In genomic region chr5:69527128-69527745, GRCh38 we compare ENCODE assay signal across 14 cellular contexts.
"Had no signal": no experiment of that assay in that cellular context is flagged by ENCODE, and none has a peak within 500 bp of the region (broad histone marks: within the 10 kb centered on the region; RNA-seq: fewer than 3 reads in every experiment).

No MANE protein-coding gene starts in this region.

- DNase-seq: activated CD4-positive, alpha-beta T cell treated with anti-CD3 and anti-CD28 coated beads for 48 hours; activated CD8-positive, alpha-beta memory T cell treated with anti-CD3 and anti-CD28 coated beads, Interleukin-2, amount 50 U/mL, for 48 hours; activated CD8-positive, alpha-beta T cell treated with anti-CD3 and anti-CD28 coated beads, Interleukin-2, amount 10 ng/mL, durations not matched to agents 7 days and 5 days; activated naive CD4-positive, alpha-beta T cell; central memory CD4-positive, alpha-beta T cell; cortex of kidney; effector CD8-positive, alpha-beta T cell; sigmoid colon; stimulated activated CD4-positive, alpha-beta T cell treated with anti-CD3 and anti-CD28 coated beads, Interleukin-2, amount 100 ng/mL, for 48 hours; stimulated activated naive CD4-positive, alpha-beta T cell treated with Interleukin-2 at 50 U/mL for 16 hours; T-cell had no signal

- H3K36me3 Mint-ChIP-seq: natural killer cell treated with Interleukin-12 subunit alpha and Interleukin-12 subunit beta and Interleukin-15 and Interleukin-18, amount 100 ng/mL, for 72 hours; T-cell had no signal

- ATAC-seq: activated CD8-positive, alpha-beta T cell treated with anti-CD3 and anti-CD28 coated beads, Interleukin-2, amount 10 ng/mL, durations not matched to agents 7 days and 5 days; natural killer cell treated with Interleukin-12 subunit alpha and Interleukin-12 subunit beta and Interleukin-15 and Interleukin-18, amount 100 ng/mL, for 72 hours; T-cell had no signal

- H3K4me3 ChIP-seq: sigmoid colon, suprapubic skin had no signal

- H3K9me3 Mint-ChIP-seq: activated T-helper 1 cell treated with anti-CD3 and anti-CD28 coated beads, Interleukin-12 subunit alpha, Interleukin-12 subunit beta, Interleukin-2, Interleukin-4 antibody, amounts not matched to agents 30 ng/mL and 10 ng/mL and 1 ng/mL, durations not matched to agents 14 hours and 24 hours and 36 hours; natural killer cell treated with Interleukin-12 subunit alpha and Interleukin-12 subunit beta and Interleukin-15 and Interleukin-18, amount 100 ng/mL, for 72 hours; T-cell had no signal

- H3K36me3 ChIP-seq: sigmoid colon, suprapubic skin had no signal

- H3K9me3 ChIP-seq: sigmoid colon, suprapubic skin had no signal

- H3K4me3 Mint-ChIP-seq: activated CD8-positive, alpha-beta T cell treated with anti-CD3 and anti-CD28 coated beads, Interleukin-2, amount 10 ng/mL, durations not matched to agents 7 days and 5 days; activated T-helper 1 cell treated with anti-CD3 and anti-CD28 coated beads, Interleukin-12 subunit alpha, Interleukin-12 subunit beta, Interleukin-2, Interleukin-4 antibody, amounts not matched to agents 30 ng/mL and 10 ng/mL and 1 ng/mL, durations not matched to agents 14 hours and 24 hours and 36 hours; natural killer cell treated with Interleukin-12 subunit alpha and Interleukin-12 subunit beta and Interleukin-15 and Interleukin-18, amount 100 ng/mL, for 72 hours; T-cell had no signal

- H3K4me1 ChIP-seq: sigmoid colon had no signal

- H3K27ac ChIP-seq: sigmoid colon, suprapubic skin had no signal

- H3K27ac Mint-ChIP-seq: activated CD8-positive, alpha-beta T cell treated with anti-CD3 and anti-CD28 coated beads, Interleukin-2, amount 10 ng/mL, durations not matched to agents 7 days and 5 days; activated T-helper 1 cell treated with anti-CD3 and anti-CD28 coated beads, Interleukin-12 subunit alpha, Interleukin-12 subunit beta, Interleukin-2, Interleukin-4 antibody, amounts not matched to agents 30 ng/mL and 10 ng/mL and 1 ng/mL, durations not matched to agents 14 hours and 24 hours and 36 hours; natural killer cell treated with Interleukin-12 subunit alpha and Interleukin-12 subunit beta and Interleukin-15 and Interleukin-18, amount 100 ng/mL, for 72 hours; T-cell had no signal

- H3K27me3 ChIP-seq: sigmoid colon, suprapubic skin had no signal

- H3K4me1 Mint-ChIP-seq: T-cell had no signal
